ENCODE assay signal across 27 cellular contexts in genomic region chr13:106874308-106874707, GRCh38.
"Had no signal": no experiment of that assay in that cellular context is flagged by ENCODE, and none has a peak within 500 bp of the region (broad histone marks: within the 10 kb centered on the region; RNA-seq: fewer than 3 reads in every experiment).

No MANE protein-coding gene starts in this region.

- H3K4me2 ChIP-seq: hepatocyte had no signal

- DNase-seq: activated CD4-positive, alpha-beta T cell treated with anti-CD3 and anti-CD28 coated beads for 1 hour; activated CD4-positive, alpha-beta T cell treated with anti-CD3 and anti-CD28 coated beads, Interleukin-2, amount 50 U/mL, for 1 hour; activated CD8-positive, alpha-beta T cell treated with anti-CD3 and anti-CD28 coated beads, Interleukin-2, amount 10 ng/mL, durations not matched to agents 7 days and 5 days; activated gamma-delta T cell; activated naive CD4-positive, alpha-beta T cell treated with anti-CD3 and anti-CD28 coated beads, Interleukin-2, amount 50 U/mL, for 16 hours; anterior cingulate cortex; body of pancreas; caudate nucleus; effector CD4-positive, alpha-beta T cell; immature natural killer cell; naive thymus-derived CD8-positive, alpha-beta T cell; ovary; small intestine; stimulated activated CD4-positive, alpha-beta T cell treated with anti-CD3 and anti-CD28 coated beads, Interleukin-15, amount 100 ng/mL, for 24 hours; stimulated activated CD8-positive, alpha-beta memory T cell treated with anti-CD3 and anti-CD28 coated beads, Interleukin-4, amount 100 ng/mL, for 48 hours; stimulated activated naive B cell treated with anti-CD40 and anti-IgM and Interleukin-4, amounts not matched to agents 10 μg/mL and 1 μg/mL and 100 μg/mL, for 72 hours; testis had no signal

- H3K9me3 Mint-ChIP-seq: activated T-helper 1 cell treated with anti-CD3 and anti-CD28 coated beads, Interleukin-12 subunit alpha, Interleukin-12 subunit beta, Interleukin-2, Interleukin-4 antibody, amounts not matched to agents 30 ng/mL and 10 ng/mL and 1 ng/mL, durations not matched to agents 14 hours and 24 hours and 36 hours had no signal

- H3K27ac ChIP-seq: body of pancreas, hepatocyte, neutrophil, ovary, prostate gland, testis had no signal

- H3K27ac Mint-ChIP-seq: activated CD8-positive, alpha-beta T cell treated with anti-CD3 and anti-CD28 coated beads, Interleukin-2, amount 10 ng/mL, durations not matched to agents 7 days and 5 days; activated T-helper 1 cell treated with anti-CD3 and anti-CD28 coated beads, Interleukin-12 subunit alpha, Interleukin-12 subunit beta, Interleukin-2, Interleukin-4 antibody, amounts not matched to agents 30 ng/mL and 10 ng/mL and 1 ng/mL, durations not matched to agents 14 hours and 24 hours and 36 hours; dendritic cell treated with granulocyte-macrophage colony-stimulating factor and Interleukin-4, amounts not matched to agents 40 ng/mL and 50 ng/mL, for 4 days; immature natural killer cell; naive thymus-derived CD8-positive, alpha-beta T cell; stimulated activated naive B cell treated with anti-CD40 and anti-IgM and Interleukin-4, amounts not matched to agents 10 μg/mL and 1 μg/mL and 100 μg/mL, for 72 hours; type B pancreatic cell had no signal

- H3K79me2 ChIP-seq: hepatocyte had no signal

- H3K36me3 ChIP-seq: neutrophil, ovary, prostate gland had no signal

- H2AFZ ChIP-seq: hepatocyte had no signal

- H3K4me1 Mint-ChIP-seq: immature natural killer cell; naive thymus-derived CD8-positive, alpha-beta T cell; stimulated activated naive B cell treated with anti-CD40 and anti-IgM and Interleukin-4, amounts not matched to agents 10 μg/mL and 1 μg/mL and 100 μg/mL, for 72 hours had no signal

- H3K27me3 Mint-ChIP-seq: dendritic cell treated with granulocyte-macrophage colony-stimulating factor and Interleukin-4, amounts not matched to agents 40 ng/mL and 50 ng/mL, for 4 days; stimulated activated naive B cell treated with anti-CD40 and anti-IgM and Interleukin-4, amounts not matched to agents 10 μg/mL and 1 μg/mL and 100 μg/mL, for 72 hours; type B pancreatic cell had no signal

- H3K4me1 ChIP-seq: prostate gland, testis had no signal

- H3K36me3 Mint-ChIP-seq: immature natural killer cell; naive thymus-derived CD8-positive, alpha-beta T cell; stimulated activated naive B cell treated with anti-CD40 and anti-IgM and Interleukin-4, amounts not matched to agents 10 μg/mL and 1 μg/mL and 100 μg/mL, for 72 hours; type B pancreatic cell had no signal

- H3K9me3 ChIP-seq: body of pancreas, neutrophil, ovary, prostate gland, testis had no signal

- H3K4me3 ChIP-seq: body of pancreas, hepatocyte, ovary, prostate gland, testis had no signal

- FAIRE-seq: endothelial cell of umbilical vein, small intestine had no signal

- H3K27me3 ChIP-seq: body of pancreas, hepatocyte, neutrophil, ovary, testis had no signal

- ATAC-seq: activated CD8-positive, alpha-beta T cell treated with anti-CD3 and anti-CD28 coated beads, Interleukin-2, amount 10 ng/mL, durations not matched to agents 7 days and 5 days; body of pancreas; esophagus mucosa; left lobe of liver; naive thymus-derived CD8-positive, alpha-beta T cell; SK-N-SH treated with all-trans-retinoic acid at 6 μM for 48 hours; stimulated activated naive B cell treated with anti-CD40 and anti-IgM and Interleukin-4, amounts not matched to agents 10 μg/mL and 1 μg/mL and 100 μg/mL, for 72 hours had no signal

- H3K4me3 Mint-ChIP-seq: activated CD8-positive, alpha-beta T cell treated with anti-CD3 and anti-CD28 coated beads, Interleukin-2, amount 10 ng/mL, durations not matched to agents 7 days and 5 days; activated T-helper 1 cell treated with anti-CD3 and anti-CD28 coated beads, Interleukin-12 subunit alpha, Interleukin-12 subunit beta, Interleukin-2, Interleukin-4 antibody, amounts not matched to agents 30 ng/mL and 10 ng/mL and 1 ng/mL, durations not matched to agents 14 hours and 24 hours and 36 hours; dendritic cell treated with granulocyte-macrophage colony-stimulating factor and Interleukin-4, amounts not matched to agents 40 ng/mL and 50 ng/mL, for 4 days; immature natural killer cell; naive thymus-derived CD8-positive, alpha-beta T cell; stimulated activated naive B cell treated with anti-CD40 and anti-IgM and Interleukin-4, amounts not matched to agents 10 μg/mL and 1 μg/mL and 100 μg/mL, for 72 hours; type B pancreatic cell had no signal
